In genomic region chr1:155218854-155219591, GRCh38 we compare ENCODE assay signal across 8 cellular contexts. TPM values are rescaled to one million over a fixed set of nuclear protein-coding genes. Genes with fewer than 3 reads are reported as not detected.
DNase-seq lines count a peak whose midpoint lies in the region; ATAC-seq, FAIRE-seq and TF ChIP-seq lines count a peak whose summit lies in the region.

No MANE protein-coding gene starts in this region.

- H3K9ac ChIP-seq in H1 (replicated peaks in 1 of 4; ENCODE audit: extremely low read depth in 1 of 4, low read depth in 3 of 4, low read length in 3 of 4), result no peak overlapping the region; a peak in 1 of 7 replicates
- H3K9ac ChIP-seq in mesendoderm (ENCODE audit: low read length), result no peak overlapping the region

- peak overlapping the region; percentile 26 to 69 (median 48) for H3K27ac Mint-ChIP-seq in CD4-positive, CD25-positive, alpha-beta regulatory T cell

- 0 out of 2 replicates have a peak overlapping the region, but pooled peaks have one; percentile 19 for H2BK5ac ChIP-seq in H1 (ENCODE audit: low read depth, low read length)
- H2BK5ac ChIP-seq in mesendoderm (ENCODE audit: low read length), result no peak overlapping the region

- POLR2A ChIA-PET in HEK293 (lab: Yijun Ruan, JAX) (interaction anchor here (0.9 to 1.0 kb wide), 2 partner anchors 12 to 25 kb away, joined by 3 to 5 read pairs; no protein-coding TSS in a partner anchor), H1 (lab: Charles Lee; ENCODE audit: partially characterized antibody) (interaction anchor here (0.9 to 11.9 kb wide), 10 partner anchors 8 to 54 kb away, joined by 3 to 235 read pairs (median 6); partner anchors contain the start of genes CLK2, KRTCAP2, MTX1 and SCAMP3)

- H3K27ac ChIP-seq in CD4-positive, CD25-positive, alpha-beta regulatory T cell (ENCODE audit: insufficient read depth, low read length, poor library complexity, severe bottlenecking), result no peak overlapping the region
- H3K27ac ChIP-seq in HEK293 (ENCODE audit: extremely low read depth, low read depth, low read length), result no peak overlapping the region
- no peak overlapping the region for H3K27ac ChIP-seq in H1 (ENCODE audit: low read depth, low read length)
- no peak overlapping the region for H3K27ac ChIP-seq in mesendoderm (ENCODE audit: low read depth, low read length)
- no peak overlapping the region for H3K27ac ChIP-seq in aorta (ENCODE audit: low read depth in 1 of 2, low read length in 2 of 2)

- FAIRE-seq in H1 (lab: Jason Lieb, UNC), result peak; percentile 62

- H3K27me3 Mint-ChIP-seq in CD4-positive, CD25-positive, alpha-beta regulatory T cell, result no peaks in the 10 kb centered on the region

- no peak overlapping the region for H3K4me3 Mint-ChIP-seq in CD4-positive, CD25-positive, alpha-beta regulatory T cell

- no peaks in the 10 kb centered on the region for H3K23me2 ChIP-seq in H1 (ENCODE audit: low read depth, low read length)

- CTCF ChIA-PET in HEK293 (lab: Yijun Ruan, JAX) (interaction anchor here (0.6 to 1.9 kb wide), 3 partner anchors 12 to 796 kb away, joined by 3 to 5 read pairs (median 4); no protein-coding TSS in a partner anchor), H1 (lab: Charles Lee; ENCODE audit: partially characterized antibody) (interaction anchor here (0.6 to 2.5 kb wide), 10 partner anchors 10 to 134 kb away, joined by 3 to 16 read pairs (median 4); partner anchors contain the start of genes MTX1 and THBS3)

- TF ChIP-seq RAD21 in H1 (IDR thresholded peaks at IDR 0.05 in 1 of 2, conservative IDR thresholded peaks at IDR 0.05 in 1 of 2; ENCODE audit: low read depth in 2 of 2, low read length in 2 of 2), result no peak

- no peak overlapping the region for H2BK20ac ChIP-seq in H1 (ENCODE audit: low read length)

- H2AFZ ChIP-seq in H1 (ENCODE audit: low read length), result peak overlapping the region; percentile 77; the same call in 1 of the 2 replicates

- TF ChIP-seq CTCF in HEK293 (tag by site-specific recombination; IDR thresholded peaks at IDR 0.05) (no peak), H1 (IDR thresholded peaks at IDR 0.05; ENCODE audit: control extremely low read depth in 1 of 3, insufficient read depth in 1 of 3, low read depth in 1 of 3, low read length in 3 of 3) (no peak)

- intact Hi-C loops in aorta (cut with DNase I), result no loop called here

- no peak overlapping the region for H3K4me3 ChIP-seq in CD4-positive, CD25-positive, alpha-beta regulatory T cell (ENCODE audit: low read depth, low read length)
- H3K4me3 ChIP-seq in HEK293 (ENCODE audit: low read depth, low read length), result no peak overlapping the region
- H3K4me3 ChIP-seq in H1 (ENCODE audit: extremely low read depth in 1 of 4, insufficient read depth in 2 of 4, low read depth in 3 of 4, low read length in 4 of 4), result peak overlapping the region in 2 of 4 experiments; percentile 20 to 21; a peak in 2 of 8 replicates
- no peak overlapping the region for H3K4me3 ChIP-seq in mesendoderm (ENCODE audit: low read length)
- no peak overlapping the region for H3K4me3 ChIP-seq in aorta (ENCODE audit: low read length in 2 of 2)

- H3K4ac ChIP-seq in H1 (replicated peaks; ENCODE audit: insufficient read length, low read depth, low read length) (no peak overlapping the region), mesendoderm (ENCODE audit: low read depth, low read length) (no peak overlapping the region)

- H4K8ac ChIP-seq in H1 (ENCODE audit: extremely low read depth, insufficient read depth, low read length) (peak overlapping the region; percentile 90; the same call in 1 of the 2 replicates), mesendoderm (ENCODE audit: low read depth, low read length) (peak overlapping the region; percentile 58)

- H4K20me1 ChIP-seq in H1 (replicated peaks in 1 of 2; ENCODE audit: control insufficient read depth in 1 of 2, insufficient read depth in 2 of 2, low read length in 2 of 2), result no peaks in the 10 kb centered on the region

- H3K18ac ChIP-seq in H1 (ENCODE audit: extremely low read depth, low read length) (peak overlapping the region; percentile 28), mesendoderm (ENCODE audit: low read length) (no peak overlapping the region)

- no peak overlapping the region for H3K14ac ChIP-seq in H1 (ENCODE audit: insufficient read length)

- DNase-seq in CD4-positive, CD25-positive, alpha-beta regulatory T cell, result peak in 1 of 3 donors; percentile 56
- DNase-seq in SHP77 (lab: John Stamatoyannopoulos, UW), result peak; percentile 88 to 90
- peak in 1 of 2 experiments; percentile 69 for DNase-seq in H1 (ENCODE audit: low read depth in 1 of 2, low spot score in 2 of 2)
- DNase-seq in mesendoderm, result peak; percentile 84
- no peak for DNase-seq in aorta
- DNase-seq in UCSD-AML1 (lab: John Stamatoyannopoulos, UW; ENCODE audit: unreplicated experiment), result no peak
- DNase-seq in T-helper 9 cell, result no peak

- TF ChIP-seq EP300 in H1 (IDR thresholded peaks at IDR 0.05; ENCODE audit: borderline replicate concordance in 1 of 2, low read depth in 2 of 2, low read length in 2 of 2), result peak in 1 of 2 experiments; percentile 61; a peak in 1 of 3 replicates

- ATAC-seq in CD4-positive, CD25-positive, alpha-beta regulatory T cell (ENCODE audit: low read depth in 2 of 2), result no peak
- ATAC-seq in aorta (ENCODE audit: low FRiP score), result peak; percentile 67

- H2AK5ac ChIP-seq in H1 (ENCODE audit: low read depth, low read length), result no peak overlapping the region
- H2AK5ac ChIP-seq in mesendoderm (ENCODE audit: low read length), result no peak overlapping the region

- TF ChIP-seq POLR2A in H1 (IDR thresholded peaks at IDR 0.05; ENCODE audit: control extremely low read depth in 1 of 2, low read depth in 2 of 2, low read length in 2 of 2), result no peak

- H3K4me1 ChIP-seq in CD4-positive, CD25-positive, alpha-beta regulatory T cell (ENCODE audit: control insufficient read depth, insufficient read depth, low read length, poor library complexity, severe bottlenecking), result peaks cover 3% of the 10 kb centered on the region
- H3K4me1 ChIP-seq in HEK293 (ENCODE audit: control insufficient read depth, insufficient read depth, low read length) (no peaks in the 10 kb centered on the region), H1 (replicated peaks in 1 of 4; ENCODE audit: control insufficient read depth in 3 of 4, insufficient read depth in 4 of 4, low read length in 3 of 4) (peaks cover 0 to 7% (median 0%) of the 10 kb centered on the region in 4 experiments; a peak in 1 of 7 replicates), mesendoderm (ENCODE audit: control insufficient read depth, low read depth, low read length) (no peaks in the 10 kb centered on the region), aorta (ENCODE audit: control insufficient read depth in 1 of 2, insufficient read depth in 2 of 2, low read length in 2 of 2) (no peaks in the 10 kb centered on the region)

- H3K27me3 ChIP-seq in CD4-positive, CD25-positive, alpha-beta regulatory T cell (ENCODE audit: control insufficient read depth, insufficient read depth, low read length), result no peaks in the 10 kb centered on the region
- H3K27me3 ChIP-seq in H1 (replicated peaks in 1 of 4; ENCODE audit: control insufficient read depth in 3 of 4, extremely low read depth in 1 of 4, insufficient read depth in 3 of 4, low read length in 3 of 4) (no peaks in the 10 kb centered on the region), mesendoderm (ENCODE audit: insufficient read depth, low read length, poor library complexity) (no peaks in the 10 kb centered on the region), aorta (ENCODE audit: control insufficient read depth in 1 of 2, insufficient read depth in 2 of 2, low read length in 1 of 2) (no peaks in the 10 kb centered on the region)

- no peak overlapping the region for H2BK120ac ChIP-seq in H1 (replicated peaks; ENCODE audit: low read depth, low read length)
- H2BK120ac ChIP-seq in mesendoderm (ENCODE audit: low read depth, low read length), result no peak overlapping the region

- H3K23ac ChIP-seq in H1 (ENCODE audit: insufficient read length) (no peak overlapping the region), mesendoderm (ENCODE audit: low read length) (no peak overlapping the region)

- no peaks in the 10 kb centered on the region for H3K9me3 Mint-ChIP-seq in CD4-positive, CD25-positive, alpha-beta regulatory T cell

- H3K79me2 ChIP-seq in H1 (ENCODE audit: control insufficient read depth in 1 of 2, insufficient read depth in 2 of 2, low read length in 2 of 2), result no peaks in the 10 kb centered on the region
- no peaks in the 10 kb centered on the region for H3K79me2 ChIP-seq in mesendoderm (ENCODE audit: control insufficient read depth, insufficient read depth, low read length)

- peaks cover 11 to 21% (median 13%) of the 10 kb centered on the region in 4 donors for H3K4me1 Mint-ChIP-seq in CD4-positive, CD25-positive, alpha-beta regulatory T cell

- H4K91ac ChIP-seq in H1 (replicated peaks; ENCODE audit: insufficient read length, low read length), result no peak overlapping the region

- no peaks in the 10 kb centered on the region for H3K36me3 ChIP-seq in CD4-positive, CD25-positive, alpha-beta regulatory T cell (ENCODE audit: control insufficient read depth, insufficient read depth, low read length)
- H3K36me3 ChIP-seq in HEK293 (ENCODE audit: control insufficient read depth in 2 of 2, insufficient read depth in 1 of 2, low read length in 2 of 2), result peaks cover 0 to 19% of the 10 kb centered on the region in 2 experiments; a peak in 1 of 3 replicates
- H3K36me3 ChIP-seq in H1 (ENCODE audit: control insufficient read depth in 2 of 4, insufficient read depth in 4 of 4, low read length in 3 of 4), result 0 out of 8 replicates have a peak, but pooled peaks cover 0 to 2% (median 0%) of the 10 kb centered on the region in 4 experiments
- no peaks in the 10 kb centered on the region for H3K36me3 ChIP-seq in mesendoderm (ENCODE audit: control insufficient read depth, insufficient read depth, low read length)
- H3K36me3 ChIP-seq in aorta (ENCODE audit: control insufficient read depth in 1 of 2, insufficient read depth in 2 of 2, low read length in 1 of 2), result no peaks in the 10 kb centered on the region

- H3K56ac ChIP-seq in H1 (replicated peaks; ENCODE audit: insufficient read length, low read depth, low read length) (no peak overlapping the region), mesendoderm (ENCODE audit: low read length) (no peak overlapping the region)

- no peaks in the 10 kb centered on the region for H3K9me3 ChIP-seq in CD4-positive, CD25-positive, alpha-beta regulatory T cell (ENCODE audit: control insufficient read depth in 2 of 2, low read length in 2 of 2)
- H3K9me3 ChIP-seq in HEK293 (ENCODE audit: control insufficient read depth, insufficient read depth, low read depth, low read length) (no peaks in the 10 kb centered on the region), H1 (ENCODE audit: insufficient read depth in 2 of 2, low read depth in 1 of 2, low read length in 1 of 2) (no peaks in the 10 kb centered on the region), aorta (ENCODE audit: control insufficient read depth, low read length) (no peaks in the 10 kb centered on the region)

- H2BK15ac ChIP-seq in H1 (ENCODE audit: low read length) (no peak overlapping the region), mesendoderm (replicated peaks; ENCODE audit: low read depth) (no peak overlapping the region)

- WGBS in H1 (ENCODE audit: extremely low coverage in 1 of 2, insufficient coverage in 1 of 2, insufficient read length in 1 of 2, insufficient replicate concordance in 2 of 2, low coverage in 1 of 2, low lambda C conversion rate in 2 of 2, missing lambda C conversion rate in 1 of 2), 2 experiments, result 56% methylated on average over 7 of the region's 7 CpGs; no CpG with 5 or more reads in 1 of the 2 experiments
- WGBS in mesendoderm (ENCODE audit: extremely low coverage, insufficient coverage, low lambda C conversion rate), result no CpG with 5 or more reads among the region's 7 CpGs
- WGBS in aorta, 2 donors, result 43 to 51% methylated on average over 7 of the region's 7 CpGs

- H4K5ac ChIP-seq in H1 (ENCODE audit: insufficient read length, low read depth, low read length) (no peak overlapping the region), mesendoderm (ENCODE audit: low read length) (no peak overlapping the region)

- peak overlapping the region; percentile 38 to 71 for H3K4me2 ChIP-seq in H1 (ENCODE audit: insufficient read depth in 1 of 2, low read depth in 2 of 2, low read length in 2 of 2)
- no peak overlapping the region for H3K4me2 ChIP-seq in mesendoderm (ENCODE audit: low read length)

- no peaks in the 10 kb centered on the region for H3K36me3 Mint-ChIP-seq in CD4-positive, CD25-positive, alpha-beta regulatory T cell

- no peak overlapping the region for H2BK12ac ChIP-seq in H1 (ENCODE audit: low read depth, low read length)

- no peaks in the 10 kb centered on the region; the same call in 1 of the 2 replicates for H3K79me1 ChIP-seq in H1 (ENCODE audit: low read depth, low read length)
- H3K79me1 ChIP-seq in mesendoderm (ENCODE audit: low read length), result no peaks in the 10 kb centered on the region

RNA-seq across cellular contexts. Expression of gene MTX1, which starts 10.5 kb away (rescaled TPM):
- total RNA-seq in CD4-positive, CD25-positive, alpha-beta regulatory T cell, result 18.4 TPM
- 10 to 100 TPM; 44.3 to 52.2 (median 49.0) TPM for polyA plus RNA-seq in CD4-positive, CD25-positive, alpha-beta regulatory T cell
- 47.9 and 55.0 TPM in 2 replicates for total RNA-seq in H1 (2021; fragmentation: NEBNext Ultra II Directional; extraction: Animal tissue kit (Norgen Biotek cat#: 25700))
- 131 and 161 TPM in 2 replicates for polyA plus RNA-seq in H1 (2011; rRNA removed)
- polyA plus RNA-seq in H1 (2011; cell fraction: cytosol; rRNA removed), result 108 TPM
- 98.3 TPM for polyA plus RNA-seq in H1 (2011; cell fraction: nucleus; rRNA removed)
- polyA plus RNA-seq in H1 (2012, experiment 1 of 2), result 52.9 to 74.3 TPM (median 71.2 TPM) in 4 replicates
- polyA plus RNA-seq in H1 (2012, experiment 2 of 2), result 106 TPM
- 37.2 TPM for polyA plus RNA-seq in H1 (2013, experiment 1 of 2)
- polyA plus RNA-seq in H1 (2013, experiment 2 of 2), result 36.4 TPM
- 39.0 and 48.9 TPM in 2 replicates for polyA minus RNA-seq in H1 (2011; rRNA and poly(A)+ RNA removed)
- 31.5 TPM for polyA minus RNA-seq in H1 (2011; cell fraction: cytosol; rRNA and poly(A)+ RNA removed)
- polyA minus RNA-seq in H1 (2011; cell fraction: nucleus; rRNA and poly(A)+ RNA removed), result 29.7 TPM
- 40.8 TPM for polyA plus RNA-seq in mesendoderm (2013, experiment 1 of 2)
- 40.6 TPM for polyA plus RNA-seq in mesendoderm (2013, experiment 2 of 2)
- 10 to 100 TPM; 20.3 to 21.3 TPM for total RNA-seq in aorta
- polyA plus RNA-seq in aorta, result 10 to 100 TPM; 26.2 to 52.9 TPM

RNA-seq across cellular contexts. Expression of gene THBS3, which starts 11.3 kb away (rescaled TPM):
- total RNA-seq in CD4-positive, CD25-positive, alpha-beta regulatory T cell, result 18.4 TPM
- 1 to 10 TPM; 2.7 to 4.1 (median 3.7) TPM for polyA plus RNA-seq in CD4-positive, CD25-positive, alpha-beta regulatory T cell
- 2.6 and 3.0 TPM in 2 replicates for total RNA-seq in H1 (2021; fragmentation: NEBNext Ultra II Directional; extraction: Animal tissue kit (Norgen Biotek cat#: 25700))
- polyA plus RNA-seq in H1 (2011; rRNA removed) (3.5 and 5.0 TPM in 2 replicates), aorta (100 to 1,000 TPM in 1 of 2 donors, 10 to 100 TPM in 1; 21.7 to 195 TPM)
- 4.2 TPM for polyA plus RNA-seq in H1 (2011; cell fraction: cytosol; rRNA removed)
- 19.8 TPM for polyA plus RNA-seq in H1 (2011; cell fraction: nucleus; rRNA removed)
- 8.5 to 12.1 TPM (median 11.0 TPM) in 4 replicates for polyA plus RNA-seq in H1 (2012, experiment 1 of 2)
- 4.6 TPM for polyA plus RNA-seq in H1 (2012, experiment 2 of 2)
- 3.6 TPM for polyA plus RNA-seq in H1 (2013, experiment 1 of 2)
- 3.4 TPM for polyA plus RNA-seq in H1 (2013, experiment 2 of 2)
- 5.1 and 6.1 TPM in 2 replicates for polyA minus RNA-seq in H1 (2011; rRNA and poly(A)+ RNA removed)
- polyA minus RNA-seq in H1 (2011; cell fraction: cytosol; rRNA and poly(A)+ RNA removed), result 2.2 TPM
- polyA minus RNA-seq in H1 (2011; cell fraction: nucleus; rRNA and poly(A)+ RNA removed), result 9.2 TPM
- 2.1 TPM for polyA plus RNA-seq in mesendoderm (2013, experiment 1 of 2)
- polyA plus RNA-seq in mesendoderm (2013, experiment 2 of 2), result 2.4 TPM
- 10 to 100 TPM; 58.9 to 97.9 TPM for total RNA-seq in aorta

RNA-seq across cellular contexts. Expression of gene ENTREP3, which starts 36.3 kb away (rescaled TPM):
- total RNA-seq in CD4-positive, CD25-positive, alpha-beta regulatory T cell, result 7.8 TPM
- polyA plus RNA-seq in CD4-positive, CD25-positive, alpha-beta regulatory T cell, result under 1 TPM; 0.57 to 0.97 (median 0.72) TPM
- total RNA-seq in H1 (2021; fragmentation: NEBNext Ultra II Directional; extraction: Animal tissue kit (Norgen Biotek cat#: 25700)), result 52.2 and 55.4 TPM in 2 replicates
- 22.8 and 39.1 TPM in 2 replicates for polyA plus RNA-seq in H1 (2011; rRNA removed)
- 16.5 TPM for polyA plus RNA-seq in H1 (2011; cell fraction: cytosol; rRNA removed)
- polyA plus RNA-seq in H1 (2011; cell fraction: nucleus; rRNA removed), result 58.2 TPM
- polyA plus RNA-seq in H1 (2012, experiment 1 of 2), result 39.5 to 52.0 TPM (median 47.1 TPM) in 4 replicates
- 47.8 TPM for polyA plus RNA-seq in H1 (2012, experiment 2 of 2)
- polyA plus RNA-seq in H1 (2013, experiment 1 of 2), result 38.5 TPM
- 41.8 TPM for polyA plus RNA-seq in H1 (2013, experiment 2 of 2)
- polyA minus RNA-seq in H1 (2011; rRNA and poly(A)+ RNA removed), result 8.3 and 11.1 TPM in 2 replicates
- 22.6 TPM for polyA minus RNA-seq in H1 (2011; cell fraction: cytosol; rRNA and poly(A)+ RNA removed)
- 19.6 TPM for polyA minus RNA-seq in H1 (2011; cell fraction: nucleus; rRNA and poly(A)+ RNA removed)
- 28.0 TPM for polyA plus RNA-seq in mesendoderm (2013, experiment 1 of 2)
- 27.0 TPM for polyA plus RNA-seq in mesendoderm (2013, experiment 2 of 2)
- total RNA-seq in aorta, result 10 to 100 TPM; 22.8 to 28.7 TPM
- polyA plus RNA-seq in aorta, result 10 to 100 TPM in 1 of 2 donors, 1 to 10 TPM in 1; 6.0 to 25.4 TPM

RNA-seq across cellular contexts. Expression of gene SCAMP3, which starts 43.1 kb away (rescaled TPM):
- total RNA-seq in CD4-positive, CD25-positive, alpha-beta regulatory T cell, result 57.3 TPM
- polyA plus RNA-seq in CD4-positive, CD25-positive, alpha-beta regulatory T cell, result 100 to 1,000 TPM; 110 to 150 (median 141) TPM
- 48.9 and 50.0 TPM in 2 replicates for total RNA-seq in H1 (2021; fragmentation: NEBNext Ultra II Directional; extraction: Animal tissue kit (Norgen Biotek cat#: 25700))
- polyA plus RNA-seq in H1 (2011; rRNA removed) (143 and 151 TPM in 2 replicates), aorta (10 to 100 TPM; 11.9 to 46.8 TPM)
- polyA plus RNA-seq in H1 (2011; cell fraction: cytosol; rRNA removed), result 87.8 TPM
- 85.4 TPM for polyA plus RNA-seq in H1 (2011; cell fraction: nucleus; rRNA removed)
- 44.1 to 56.0 TPM (median 54.1 TPM) in 4 replicates for polyA plus RNA-seq in H1 (2012, experiment 1 of 2)
- 104 TPM for polyA plus RNA-seq in H1 (2012, experiment 2 of 2)
- 63.7 TPM for polyA plus RNA-seq in H1 (2013, experiment 1 of 2)
- 73.0 TPM for polyA plus RNA-seq in H1 (2013, experiment 2 of 2)
- polyA minus RNA-seq in H1 (2011; rRNA and poly(A)+ RNA removed), result 54.5 and 60.6 TPM in 2 replicates
- 35.5 TPM for polyA minus RNA-seq in H1 (2011; cell fraction: cytosol; rRNA and poly(A)+ RNA removed)
- polyA minus RNA-seq in H1 (2011; cell fraction: nucleus; rRNA and poly(A)+ RNA removed), result 21.9 TPM
- polyA plus RNA-seq in mesendoderm (2013, experiment 1 of 2), result 51.3 TPM
- 49.6 TPM for polyA plus RNA-seq in mesendoderm (2013, experiment 2 of 2)
- total RNA-seq in aorta, result 10 to 100 TPM; 36.9 to 39.7 TPM

RNA-seq across cellular contexts. Expression of gene TRIM46, which starts 45.4 kb away (rescaled TPM):
- 6.1 TPM for total RNA-seq in CD4-positive, CD25-positive, alpha-beta regulatory T cell
- polyA plus RNA-seq in CD4-positive, CD25-positive, alpha-beta regulatory T cell, result 1 to 10 TPM in 2 of 4 donors, under 1 TPM in 2; 0.44 to 1.6 (median 0.78) TPM
- 15.0 and 15.5 TPM in 2 replicates for total RNA-seq in H1 (2021; fragmentation: NEBNext Ultra II Directional; extraction: Animal tissue kit (Norgen Biotek cat#: 25700))
- polyA plus RNA-seq in H1 (2011; rRNA removed) (21.6 and 34.7 TPM in 2 replicates), aorta (1 to 10 TPM in 1 of 2 donors, under 1 TPM in 1; 0.50 to 2.1 TPM)
- polyA plus RNA-seq in H1 (2011; cell fraction: cytosol; rRNA removed), result 29.4 TPM
- polyA plus RNA-seq in H1 (2011; cell fraction: nucleus; rRNA removed), result 94.4 TPM
- 18.2 to 22.5 TPM (median 20.8 TPM) in 4 replicates for polyA plus RNA-seq in H1 (2012, experiment 1 of 2)
- 12.6 TPM for polyA plus RNA-seq in H1 (2012, experiment 2 of 2)
- 11.7 TPM for polyA plus RNA-seq in H1 (2013, experiment 1 of 2)
- polyA plus RNA-seq in H1 (2013, experiment 2 of 2), result 9.4 TPM
- polyA minus RNA-seq in H1 (2011; rRNA and poly(A)+ RNA removed), result 11.4 and 11.5 TPM in 2 replicates
- 13.7 TPM for polyA minus RNA-seq in H1 (2011; cell fraction: cytosol; rRNA and poly(A)+ RNA removed)
- 28.4 TPM for polyA minus RNA-seq in H1 (2011; cell fraction: nucleus; rRNA and poly(A)+ RNA removed)
- 1.8 TPM for polyA plus RNA-seq in mesendoderm (2013, experiment 1 of 2)
- 2.0 TPM for polyA plus RNA-seq in mesendoderm (2013, experiment 2 of 2)
- 1 to 10 TPM; 1.6 to 3.4 TPM for total RNA-seq in aorta

Comparison
In these comparisons a context has a peak if more than half of its experiments do, and no peak if none do; other contexts are left out.
1. DNase-seq: peak in SHP77 (2 of 2) and mesendoderm (single experiment); none in aorta (0 of 2), UCSD-AML1 (single experiment) and T-helper 9 cell (single experiment).